In the genomic region with DNA sequence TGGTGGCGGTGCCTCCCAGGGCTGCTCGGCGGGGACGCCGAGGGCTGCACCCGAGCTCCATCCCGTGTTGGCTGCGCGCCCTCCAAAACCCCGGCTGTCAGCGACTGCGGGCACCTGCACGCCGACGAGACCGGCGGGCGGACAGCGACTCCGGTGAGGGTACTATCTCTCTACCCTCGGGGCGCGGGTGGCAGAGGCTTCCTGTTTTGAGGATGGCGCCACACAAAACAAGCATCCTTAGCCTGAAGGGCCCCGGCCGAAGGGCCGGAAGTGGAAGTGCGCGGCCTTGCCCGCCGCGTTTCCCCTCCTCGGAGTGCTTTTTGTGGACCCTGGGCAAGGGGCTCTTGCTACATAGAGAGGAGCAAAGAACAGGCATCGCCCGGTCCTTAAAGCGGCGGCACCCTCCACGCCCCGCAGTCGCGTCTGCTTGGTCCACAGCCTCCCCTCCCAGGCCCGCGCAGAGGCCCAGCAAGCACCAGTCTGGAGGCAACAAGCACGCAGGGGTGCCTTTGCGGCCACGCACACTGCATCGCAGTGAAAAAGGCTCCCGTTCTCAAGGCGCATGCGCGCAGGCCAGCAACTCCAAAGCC, we compare ENCODE assay signal across 8 cellular contexts. TPM values are rescaled to one million over a fixed set of nuclear protein-coding genes. Genes with fewer than 3 reads are reported as not detected.
A peak's percentile ranks its signal among the peaks of the same experiment; 100 is the strongest.
DNase-seq lines count a peak whose midpoint lies in the region; ATAC-seq and TF ChIP-seq lines count a peak whose summit lies in the region.

No MANE protein-coding gene starts in this region.

- H3K9me3 ChIP-seq in HAP-1 (peaks cover 5% of the 10 kb centered on the region; the same call in 1 of the 2 replicates), T-helper 17 cell (ENCODE audit: control insufficient read depth, low read length, poor library complexity, severe bottlenecking) (peaks cover 4% of the 10 kb centered on the region), colonic mucosa (no peaks in the 10 kb centered on the region), lower lobe of right lung (peaks cover 12% of the 10 kb centered on the region)

- H3K27ac ChIP-seq in colonic mucosa = peak overlapping the region; percentile 98
- peak overlapping the region; percentile 99 for H3K27ac ChIP-seq in lower lobe of right lung

- H3K4me1 ChIP-seq in HAP-1 = peaks cover 8% of the 10 kb centered on the region
- H3K4me1 ChIP-seq in colonic mucosa = peaks cover 21% of the 10 kb centered on the region
- H3K4me1 ChIP-seq in lower lobe of right lung = peaks cover 46% of the 10 kb centered on the region

- DNase-seq in NCI-H82 (lab: John Stamatoyannopoulos, UW) (peak; percentile 81), NCI-H82 treated with DMSO at 0.1 percent for 48 hours (lab: John Stamatoyannopoulos, UW; ENCODE audit: unreplicated experiment) (no peak), HAP-1 (ENCODE audit: low spot score in 2 of 2) (no peak), LoVo (ENCODE audit: low spot score) (peak; percentile 30), T-helper 17 cell (peak; percentile 51 to 59 (median 58)), colonic mucosa (peak; percentile 68), lower lobe of right lung (peak; percentile 84)
- peak; percentile 30 for DNase-seq in stimulated activated CD8-positive, alpha-beta memory T cell treated with anti-CD3 and anti-CD28 coated beads, Interleukin-15, amount 100 ng/mL, for 1 hour (ENCODE audit: low read depth)

- H3K36me3 ChIP-seq in HAP-1 (replicated peaks) = no peaks in the 10 kb centered on the region
- H3K36me3 ChIP-seq in colonic mucosa = no peaks in the 10 kb centered on the region
- no peaks in the 10 kb centered on the region for H3K36me3 ChIP-seq in lower lobe of right lung

- in situ Hi-C loops in HAP-1 (cut with MboI; ENCODE audit: low sequenced_read_pairs) = no loop called here

- peak; percentile 26 for ATAC-seq in T-helper 17 cell
- peak; percentile 59 to 61 for ATAC-seq in lower lobe of right lung

- H3K4me3 ChIP-seq in HAP-1 (peak overlapping the region; percentile 39), colonic mucosa (peak overlapping the region; percentile 90), lower lobe of right lung (peak overlapping the region; percentile 91)

- H3K4me1 Mint-ChIP-seq in T-helper 17 cell = peaks cover 39% of the 10 kb centered on the region

- H3K4me3 Mint-ChIP-seq in T-helper 17 cell = peak overlapping the region; percentile 90

- H3K36me3 Mint-ChIP-seq in T-helper 17 cell (ENCODE audit: low read depth) = peaks cover under 1% of the 10 kb centered on the region

- H3K27me3 Mint-ChIP-seq in T-helper 17 cell = no peaks in the 10 kb centered on the region

- TF ChIP-seq CTCF in colonic mucosa (IDR thresholded peaks at IDR 0.05) (no peak), lower lobe of right lung (IDR thresholded peaks at IDR 0.05) (no peak)

- peak overlapping the region; percentile 95 to 97 for H3K9ac ChIP-seq in colonic mucosa (ENCODE audit: low read depth in 2 of 2, low read length in 2 of 2)

- peak overlapping the region; percentile 94 for H3K27ac Mint-ChIP-seq in T-helper 17 cell

- no peaks in the 10 kb centered on the region for H3K27me3 ChIP-seq in HAP-1 (ENCODE audit: low read depth)
- H3K27me3 ChIP-seq in colonic mucosa = no peaks in the 10 kb centered on the region
- H3K27me3 ChIP-seq in lower lobe of right lung (ENCODE audit: low read depth) = no peaks in the 10 kb centered on the region

- intact Hi-C loops in colonic mucosa (cut with DNase I) = no loop called here
- intact Hi-C loops in lower lobe of right lung (cut with DNase I) = no loop called here

RNA-seq across cellular contexts. Expression of a gene that starts 0.6 kb away (rescaled TPM):
- total RNA-seq in T-helper 17 cell = 10 to 100 TPM; 30.7 to 37.3 TPM
- 10 to 100 TPM; 56.3 to 58.1 TPM for total RNA-seq in colonic mucosa
- total RNA-seq in lower lobe of right lung = 45.0 TPM

Comparison
In these comparisons a context has a peak if more than half of its experiments do, and no peak if none do; other contexts are left out.
1. DNase-seq: peak in NCI-H82 (single experiment), LoVo (single experiment), T-helper 17 cell (3 of 3), colonic mucosa (single experiment), lower lobe of right lung (single experiment) and stimulated activated CD8-positive, alpha-beta memory T cell treated with anti-CD3 and anti-CD28 coated beads, Interleukin-15, amount 100 ng/mL, for 1 hour (single experiment); none in NCI-H82 treated with DMSO at 0.1 percent for 48 hours (single experiment) and HAP-1 (0 of 2).
2. H3K4me3 ChIP-seq: peak in every context shown above with its lines; median percentile 91 in lower lobe of right lung; 90 in colonic mucosa; 39 in HAP-1.